ENCODE assay signal across 8 cellular contexts in the genomic region with DNA sequence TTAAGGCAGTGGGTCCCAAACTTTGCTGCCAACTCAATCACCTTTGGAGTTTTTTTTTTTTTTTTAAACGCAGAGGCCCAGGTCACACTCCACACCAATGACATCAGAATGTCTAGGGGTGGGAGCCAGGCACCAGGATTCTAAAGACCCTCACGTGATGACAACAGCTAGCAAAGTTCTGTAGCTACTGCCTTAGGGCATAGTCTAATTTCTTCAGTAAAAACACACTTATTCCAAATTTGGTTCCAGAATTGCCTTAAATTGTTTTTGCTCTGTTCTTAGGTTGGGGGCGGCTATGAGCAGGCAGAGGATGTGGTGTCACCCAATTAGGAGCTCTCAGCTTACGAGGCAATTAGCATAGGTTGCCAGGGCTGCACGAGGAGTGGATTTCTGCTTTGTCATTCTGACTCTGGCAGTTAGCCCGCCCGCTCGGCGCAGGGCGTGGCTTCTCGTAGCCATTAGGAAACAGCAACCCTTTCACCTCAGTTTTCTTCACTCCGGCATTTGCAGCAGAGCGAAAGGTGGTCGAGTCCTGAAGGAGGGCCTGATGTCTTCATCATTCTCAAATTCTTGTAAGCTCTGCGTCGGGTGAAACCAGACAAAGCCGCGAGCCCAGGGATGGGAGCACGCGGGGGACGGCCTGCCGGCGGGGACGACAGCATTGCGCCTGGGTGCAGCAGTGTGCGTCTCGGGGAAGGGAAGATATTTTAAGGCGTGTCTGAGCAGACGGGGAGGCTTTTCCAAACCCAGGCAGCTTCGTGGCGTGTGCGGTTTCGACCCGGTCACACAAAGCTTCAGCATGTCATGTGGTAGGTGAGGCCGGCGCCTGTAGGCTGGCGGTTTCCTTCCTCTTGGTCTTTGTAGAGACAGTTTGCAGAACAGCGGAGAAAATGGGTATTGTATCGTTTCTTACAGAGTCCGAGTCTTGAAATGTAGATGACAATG. TPM values are rescaled to one million over a fixed set of nuclear protein-coding genes. Genes with fewer than 3 reads are reported as not detected.
A peak's percentile ranks its signal among the peaks of the same experiment; 100 is the strongest.
DNase-seq lines count a peak whose midpoint lies in the region; ATAC-seq and TF ChIP-seq lines count a peak whose summit lies in the region.

No MANE protein-coding gene starts in this region.

- H3K4me1 Mint-ChIP-seq in activated naive CD8-positive, alpha-beta T cell (ENCODE audit: low read depth) = peaks cover 29% of the 10 kb centered on the region
- peaks cover 10% of the 10 kb centered on the region for H3K4me1 Mint-ChIP-seq in glutamatergic neuron (ENCODE audit: low read depth, unreplicated experiment)

- peaks cover 3% of the 10 kb centered on the region for H3K36me3 Mint-ChIP-seq in activated naive CD8-positive, alpha-beta T cell
- no peaks in the 10 kb centered on the region for H3K36me3 Mint-ChIP-seq in glutamatergic neuron (ENCODE audit: unreplicated experiment)

- H3K36me3 ChIP-seq in thoracic aorta = peaks cover 6% of the 10 kb centered on the region

- TF ChIP-seq CTCF in GM10248 (IDR thresholded peaks at IDR 0.05; ENCODE audit: control extremely low read depth, extremely low read depth, low read depth, missing control alignments) (no peak), glutamatergic neuron (IDR thresholded peaks at IDR 0.05; ENCODE audit: partially characterized antibody, unreplicated experiment) (no peak), omental fat pad (IDR thresholded peaks at IDR 0.05) (no peak), thoracic aorta (IDR thresholded peaks at IDR 0.05) (no peak)

- no peaks in the 10 kb centered on the region for H3K27me3 ChIP-seq in thoracic aorta (replicated peaks; ENCODE audit: insufficient read depth)

- peak overlapping the region; percentile 98 for H3K4me3 ChIP-seq in thoracic aorta

- peak; percentile 90 for DNase-seq in GM10248 (ENCODE audit: extremely low spot score)
- DNase-seq in NCI-H1048 (lab: John Stamatoyannopoulos, UW) = peak; percentile 88
- peak; percentile 87 for DNase-seq in glutamatergic neuron
- peak; percentile 88 for DNase-seq in omental fat pad (ENCODE audit: low spot score)
- DNase-seq in thoracic aorta (ENCODE audit: low spot score) = peak; percentile 79

- peak overlapping the region; percentile 99 for H3K4me3 Mint-ChIP-seq in activated naive CD8-positive, alpha-beta T cell
- H3K4me3 Mint-ChIP-seq in glutamatergic neuron (ENCODE audit: unreplicated experiment) = peak overlapping the region; percentile 98

- ATAC-seq in HG02588 (IDR thresholded peaks at IDR 0.05; ENCODE audit: unreplicated experiment) (peak; percentile 91), SK-N-SH treated with all-trans-retinoic acid at 6 μM for 48 hours (peak; percentile 77), omental fat pad (ENCODE audit: low FRiP score) (peak; percentile 84), thoracic aorta (ENCODE audit: insufficient number of reproducible peaks, low FRiP score, low read depth) (peak; percentile 80)

- peaks cover 19 to 39% of the 10 kb centered on the region in 2 donors for H3K4me1 ChIP-seq in thoracic aorta (ENCODE audit: control insufficient read depth in 1 of 2, low read depth in 2 of 2)

- POLR2A ChIA-PET in GM10248 (lab: Yijun Ruan, JAX) = interaction anchor here (0.6 to 2.2 kb wide), 8 partner anchors 9 to 357 kb away, joined by 3 to 19 read pairs (median 4); partner anchors contain the start of genes HCFC2, HSP90B1 and NFYB

- H3K27me3 Mint-ChIP-seq in activated naive CD8-positive, alpha-beta T cell = no peaks in the 10 kb centered on the region
- H3K27me3 Mint-ChIP-seq in glutamatergic neuron (ENCODE audit: unreplicated experiment) = peaks cover 6% of the 10 kb centered on the region

- no peaks in the 10 kb centered on the region for H3K9me3 ChIP-seq in thoracic aorta

- H3K27ac ChIP-seq in thoracic aorta = peak overlapping the region; percentile 91 to 94

- H3K27ac Mint-ChIP-seq in activated naive CD8-positive, alpha-beta T cell = peak overlapping the region; percentile 100
- peak overlapping the region; percentile 99 for H3K27ac Mint-ChIP-seq in glutamatergic neuron (ENCODE audit: unreplicated experiment)

- no peaks in the 10 kb centered on the region for H3K9me3 Mint-ChIP-seq in activated naive CD8-positive, alpha-beta T cell (ENCODE audit: low read depth)
- peaks cover 12% of the 10 kb centered on the region for H3K9me3 Mint-ChIP-seq in glutamatergic neuron (ENCODE audit: unreplicated experiment)

- CTCF ChIA-PET in GM10248 (lab: Yijun Ruan, JAX) = interaction anchor here (0.7 to 4.7 kb wide), 11 partner anchors 10 to 177 kb away, joined by 3 to 30 read pairs (median 4); partner anchors contain the start of gene EID3

TF ChIP-seq in SK-N-SH treated with all-trans-retinoic acid at 6 μM for 48 hours, 23 proteins besides CTCF, POLR2A, EP300 and RAD21:
- TF ChIP-seq ZNF70 (CRISPR knock-in tag; IDR thresholded peaks at IDR 0.05) (0 out of 2 replicates have a peak, but pooled peaks have one; percentile 28), TCF4 (CRISPR knock-in tag; IDR thresholded peaks at IDR 0.05; ENCODE audit: borderline replicate concordance) (no peak; the same call in 1 of the 2 replicates), ZFP3 (CRISPR knock-in tag; IDR thresholded peaks at IDR 0.05) (0 out of 2 replicates have a peak, but pooled peaks have one; percentile 32), RARB (CRISPR knock-in tag; IDR thresholded peaks at IDR 0.05) (no peak)
- TF ChIP-seq, protein P1, sequence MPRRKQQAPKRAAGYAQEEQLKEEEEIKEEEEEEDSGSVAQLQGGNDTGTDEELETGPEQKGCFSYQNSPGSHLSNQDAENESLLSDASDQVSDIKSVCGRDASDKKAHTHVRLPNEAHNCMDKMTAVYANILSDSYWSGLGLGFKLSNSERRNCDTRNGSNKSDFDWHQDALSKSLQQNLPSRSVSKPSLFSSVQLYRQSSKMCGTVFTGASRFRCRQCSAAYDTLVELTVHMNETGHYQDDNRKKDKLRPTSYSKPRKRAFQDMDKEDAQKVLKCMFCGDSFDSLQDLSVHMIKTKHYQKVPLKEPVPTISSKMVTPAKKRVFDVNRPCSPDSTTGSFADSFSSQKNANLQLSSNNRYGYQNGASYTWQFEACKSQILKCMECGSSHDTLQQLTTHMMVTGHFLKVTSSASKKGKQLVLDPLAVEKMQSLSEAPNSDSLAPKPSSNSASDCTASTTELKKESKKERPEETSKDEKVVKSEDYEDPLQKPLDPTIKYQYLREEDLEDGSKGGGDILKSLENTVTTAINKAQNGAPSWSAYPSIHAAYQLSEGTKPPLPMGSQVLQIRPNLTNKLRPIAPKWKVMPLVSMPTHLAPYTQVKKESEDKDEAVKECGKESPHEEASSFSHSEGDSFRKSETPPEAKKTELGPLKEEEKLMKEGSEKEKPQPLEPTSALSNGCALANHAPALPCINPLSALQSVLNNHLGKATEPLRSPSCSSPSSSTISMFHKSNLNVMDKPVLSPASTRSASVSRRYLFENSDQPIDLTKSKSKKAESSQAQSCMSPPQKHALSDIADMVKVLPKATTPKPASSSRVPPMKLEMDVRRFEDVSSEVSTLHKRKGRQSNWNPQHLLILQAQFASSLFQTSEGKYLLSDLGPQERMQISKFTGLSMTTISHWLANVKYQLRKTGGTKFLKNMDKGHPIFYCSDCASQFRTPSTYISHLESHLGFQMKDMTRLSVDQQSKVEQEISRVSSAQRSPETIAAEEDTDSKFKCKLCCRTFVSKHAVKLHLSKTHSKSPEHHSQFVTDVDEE (CRISPR knock-in tag; IDR thresholded peaks at IDR 0.05) = no peak

RNA-seq across cellular contexts. Expression of gene EID3, which starts 16.7 kb away (rescaled TPM):
- total RNA-seq in glutamatergic neuron (ENCODE audit: unreplicated experiment) (3.7 TPM), omental fat pad (10 to 100 TPM; 11.2 to 44.4 (median 19.6) TPM), thoracic aorta (10 to 100 TPM; 32.7 to 33.7 TPM)

Comparison
In these comparisons a context has a peak if more than half of its experiments do, and no peak if none do; other contexts are left out.
1. Peak in every context shown above with its lines: DNase-seq, ATAC-seq, H3K4me3 ChIP-seq and H3K27ac ChIP-seq.